20 cellular contexts compared by ENCODE assay signal in the genomic region with DNA sequence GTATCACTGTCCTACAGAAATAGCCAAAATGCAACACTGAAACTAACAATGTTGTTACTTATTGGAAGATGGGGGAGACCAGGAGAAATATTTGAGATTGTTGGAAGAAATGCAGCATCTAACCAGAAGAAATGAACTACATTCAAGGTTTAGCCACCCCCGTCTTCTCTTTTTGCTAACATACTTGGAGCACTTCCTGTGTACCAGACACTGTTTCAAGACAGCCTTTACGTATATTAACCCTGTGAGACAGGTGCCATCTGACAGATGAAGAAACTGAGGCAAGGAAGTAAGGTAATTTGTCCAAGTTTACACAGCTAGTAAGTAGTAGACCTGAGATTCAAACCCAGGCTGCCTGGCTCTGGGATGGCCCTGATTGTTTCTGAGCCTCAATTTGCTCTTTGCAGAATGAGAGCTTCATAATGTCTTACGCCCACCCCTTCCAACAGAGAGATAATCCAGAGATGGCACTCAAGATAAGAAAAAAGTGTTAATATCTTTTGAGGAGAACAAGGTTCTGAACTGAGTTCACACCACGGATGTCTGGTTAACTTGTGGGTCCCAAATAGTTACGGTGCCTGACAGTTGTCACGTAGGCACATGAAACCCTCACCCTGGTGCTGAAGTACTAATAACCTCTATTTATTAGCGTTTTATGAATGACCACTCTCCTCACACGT. TPM values are rescaled to one million over a fixed set of nuclear protein-coding genes. Genes with fewer than 3 reads are reported as not detected.
DNase-seq lines count a peak whose midpoint lies in the region; ATAC-seq and TF ChIP-seq lines count a peak whose summit lies in the region.
"Had no signal": no experiment of that assay in that cellular context is flagged by ENCODE, and none has a peak within 500 bp of the region (broad histone marks: within the 10 kb centered on the region; RNA-seq: fewer than 3 reads in every experiment).

No MANE protein-coding gene starts in this region.

- peaks cover 42% of the 10 kb centered on the region for H3K36me3 Mint-ChIP-seq in activated T-cell treated with anti-CD3 and anti-CD28 coated beads, Interleukin-2, amount 50 U/mL, for 4 hours (ENCODE audit: insufficient read depth)
- peaks cover 49% of the 10 kb centered on the region for H3K36me3 Mint-ChIP-seq in activated CD4-positive, alpha-beta memory T cell treated with anti-CD3 and anti-CD28 coated beads for 36 hours
- H3K36me3 Mint-ChIP-seq in central memory CD8-positive, alpha-beta T cell (ENCODE audit: insufficient read depth) = peaks cover 24% of the 10 kb centered on the region

- peak overlapping the region; percentile 58 for H3K4me3 Mint-ChIP-seq in activated T-cell treated with anti-CD3 and anti-CD28 coated beads, Interleukin-2, amount 50 U/mL, for 4 hours
- H3K4me3 Mint-ChIP-seq in activated CD4-positive, alpha-beta memory T cell treated with anti-CD3 and anti-CD28 coated beads for 36 hours = peak overlapping the region; percentile 47
- peak overlapping the region; percentile 69 for H3K4me3 Mint-ChIP-seq in central memory CD8-positive, alpha-beta T cell
- peak overlapping the region; percentile 60 to 70 for H3K4me3 Mint-ChIP-seq in stimulated activated naive CD8-positive, alpha-beta T cell treated with anti-CD3 and anti-CD28 coated beads, Interleukin-15, amount 100 ng/mL, for 72 hours
- H3K4me3 Mint-ChIP-seq: dendritic cell treated with granulocyte-macrophage colony-stimulating factor and Interleukin-4, amounts not matched to agents 40 ng/mL and 50 ng/mL, for 4 days; memory B cell had no signal

- peak overlapping the region; percentile 72 for H3K27ac Mint-ChIP-seq in activated CD4-positive, alpha-beta memory T cell treated with anti-CD3 and anti-CD28 coated beads for 36 hours
- H3K27ac Mint-ChIP-seq in central memory CD8-positive, alpha-beta T cell (ENCODE audit: low read depth) = peak overlapping the region; percentile 83
- H3K27ac Mint-ChIP-seq in stimulated activated naive CD8-positive, alpha-beta T cell treated with anti-CD3 and anti-CD28 coated beads, Interleukin-15, amount 100 ng/mL, for 72 hours = peak overlapping the region; percentile 42 to 93
- H3K27ac Mint-ChIP-seq: dendritic cell treated with granulocyte-macrophage colony-stimulating factor and Interleukin-4, amounts not matched to agents 40 ng/mL and 50 ng/mL, for 4 days; memory B cell had no signal

- peak; percentile 44 to 45 for ATAC-seq in activated T-cell treated with anti-CD3 and anti-CD28 coated beads, Interleukin-2, amount 50 U/mL, for 4 hours
- peak; percentile 66 for ATAC-seq in central memory CD8-positive, alpha-beta T cell (replicated peaks; ENCODE audit: extremely low read depth, poor library complexity, severe bottlenecking)
- ATAC-seq in stimulated activated naive CD8-positive, alpha-beta T cell treated with anti-CD3 and anti-CD28 coated beads, Interleukin-15, amount 100 ng/mL, for 72 hours = peak; percentile 57
- ATAC-seq: HepG2, left cardiac atrium had no signal

- peaks cover 96% of the 10 kb centered on the region for H3K4me1 Mint-ChIP-seq in activated T-cell treated with anti-CD3 and anti-CD28 coated beads, Interleukin-2, amount 50 U/mL, for 4 hours (ENCODE audit: low read depth)
- H3K4me1 Mint-ChIP-seq in activated CD4-positive, alpha-beta memory T cell treated with anti-CD3 and anti-CD28 coated beads for 36 hours (ENCODE audit: low read depth) = peaks cover 92% of the 10 kb centered on the region
- H3K4me1 Mint-ChIP-seq in central memory CD8-positive, alpha-beta T cell = peaks cover 85% of the 10 kb centered on the region
- H3K4me1 Mint-ChIP-seq in stimulated activated naive CD8-positive, alpha-beta T cell treated with anti-CD3 and anti-CD28 coated beads, Interleukin-15, amount 100 ng/mL, for 72 hours = peaks cover 91% of the 10 kb centered on the region

- DNase-seq in activated T-cell treated with anti-CD3 and anti-CD28 coated beads, Interleukin-2, amount 50 U/mL, for 4 hours = no peak
- DNase-seq in activated T-cell treated with anti-CD3 and anti-CD28 coated beads for 4 hours (no peak), foreskin melanocyte (no peak), GM13977 (ENCODE audit: low spot score) (no peak), G401 (ENCODE audit: low spot score) (no peak)
- no peak for DNase-seq in activated CD4-positive, alpha-beta memory T cell treated with anti-CD3 and anti-CD28 coated beads for 36 hours
- DNase-seq in central memory CD8-positive, alpha-beta T cell (ENCODE audit: low spot score in 2 of 2) = no peak
- no peak for DNase-seq in stimulated activated naive CD8-positive, alpha-beta T cell treated with anti-CD3 and anti-CD28 coated beads, Interleukin-15, amount 100 ng/mL, for 72 hours
- DNase-seq: anterior cingulate cortex; DMS 273 treated with DMSO at 0.1 percent for 48 hours; H7; left cardiac atrium; NCI-H1092 treated with DMSO at 0.1 percent for 48 hours; NCI-H1930; NCI-H748 treated with DMSO at 0.1 percent for 48 hours; retina; stimulated activated CD4-positive, alpha-beta T cell treated with anti-CD3 and anti-CD28 coated beads, Interleukin-4, amount 100 ng/mL, for 4 hours had no signal

- H3K9me3 Mint-ChIP-seq in activated T-cell treated with anti-CD3 and anti-CD28 coated beads, Interleukin-2, amount 50 U/mL, for 4 hours = no peaks in the 10 kb centered on the region
- no peaks in the 10 kb centered on the region for H3K9me3 Mint-ChIP-seq in activated CD4-positive, alpha-beta memory T cell treated with anti-CD3 and anti-CD28 coated beads for 36 hours
- no peaks in the 10 kb centered on the region for H3K9me3 Mint-ChIP-seq in central memory CD8-positive, alpha-beta T cell
- no peaks in the 10 kb centered on the region for H3K9me3 Mint-ChIP-seq in stimulated activated naive CD8-positive, alpha-beta T cell treated with anti-CD3 and anti-CD28 coated beads, Interleukin-15, amount 100 ng/mL, for 72 hours
- H3K9me3 Mint-ChIP-seq: dendritic cell treated with granulocyte-macrophage colony-stimulating factor and Interleukin-4, amounts not matched to agents 40 ng/mL and 50 ng/mL, for 4 days; memory B cell had no signal

- no peak for TF ChIP-seq CTCF in GM13977 (IDR thresholded peaks at IDR 0.05; ENCODE audit: extremely low read depth, insufficient read depth, missing control alignments)

- no peaks in the 10 kb centered on the region for H3K27me3 Mint-ChIP-seq in activated T-cell treated with anti-CD3 and anti-CD28 coated beads, Interleukin-2, amount 50 U/mL, for 4 hours (ENCODE audit: low read depth)
- no peaks in the 10 kb centered on the region for H3K27me3 Mint-ChIP-seq in activated CD4-positive, alpha-beta memory T cell treated with anti-CD3 and anti-CD28 coated beads for 36 hours
- H3K27me3 Mint-ChIP-seq in central memory CD8-positive, alpha-beta T cell = no peaks in the 10 kb centered on the region
- no peaks in the 10 kb centered on the region for H3K27me3 Mint-ChIP-seq in stimulated activated naive CD8-positive, alpha-beta T cell treated with anti-CD3 and anti-CD28 coated beads, Interleukin-15, amount 100 ng/mL, for 72 hours
- H3K27me3 Mint-ChIP-seq: dendritic cell treated with granulocyte-macrophage colony-stimulating factor and Interleukin-4, amounts not matched to agents 40 ng/mL and 50 ng/mL, for 4 days; memory B cell had no signal

- in situ Hi-C loops in GM13977 (cut with MboI; ENCODE audit: low pct_unique_long_range_greater_than_20kb, low sequenced_read_pairs, unreplicated experiment) (no loop called here), G401 (cut with HindIII; ENCODE audit: low sequenced_read_pairs) (no loop called here)

- POLR2A ChIA-PET in activated CD4-positive, alpha-beta memory T cell treated with anti-CD3 and anti-CD28 coated beads for 36 hours (lab: Charles Lee) = interaction anchor here (1.0 to 1.1 kb wide), 2 partner anchors 16 to 22 kb away, joined by 3 read pairs; no protein-coding TSS in a partner anchor

- intact Hi-C loops in activated CD4-positive, alpha-beta memory T cell treated with anti-CD3 and anti-CD28 coated beads for 36 hours (cut with micrococcal nuclease) = no loop called here

- CTCF ChIA-PET in activated CD4-positive, alpha-beta memory T cell treated with anti-CD3 and anti-CD28 coated beads for 36 hours (lab: Charles Lee) = interaction anchor here (0.7 to 2.0 kb wide), 4 partner anchors 13 to 161 kb away, joined by 4 to 7 read pairs (median 6); no protein-coding TSS in a partner anchor

RNA-seq across cellular contexts. Expression of a gene that starts 26.1 kb away (rescaled TPM):
- total RNA-seq in activated T-cell treated with anti-CD3 and anti-CD28 coated beads, Interleukin-2, amount 50 U/mL, for 4 hours = 10 to 100 TPM; 36.9 to 55.5 (median 47.6) TPM
- total RNA-seq in activated CD4-positive, alpha-beta memory T cell treated with anti-CD3 and anti-CD28 coated beads for 36 hours = 100 to 1,000 TPM; 167 to 174 TPM
- total RNA-seq in G401 (2014; rRNA removed; shearing (Covaris generic)) = not detected in 2 replicates

Comparison
In these comparisons a context has a peak if more than half of its experiments do, and no peak if none do; other contexts are left out.
1. RNA of a gene that starts 26.1 kb away (total RNA-seq): 167 to 174 TPM in activated CD4-positive, alpha-beta memory T cell treated with anti-CD3 and anti-CD28 coated beads for 36 hours and 36.9 to 55.5 TPM in activated T-cell treated with anti-CD3 and anti-CD28 coated beads, Interleukin-2, amount 50 U/mL, for 4 hours; not detected in G401; every median in the first group is over 10 times any median in the second.
2. Peak in every context shown above with its lines, with median percentiles within 50 percentile points of each other: ATAC-seq, H3K4me3 Mint-ChIP-seq and H3K27ac Mint-ChIP-seq.